ENCODE assay signal across 1 cellular context in genomic region chrX:76420237-76420636, GRCh38.
TF ChIP-seq lines count a peak whose summit lies in the region.

No MANE protein-coding gene starts in this region.

TF ChIP-seq in A549, 52 proteins besides CTCF, POLR2A, EP300 and RAD21 (continued from another document):
- TF ChIP-seq, protein P1, sequence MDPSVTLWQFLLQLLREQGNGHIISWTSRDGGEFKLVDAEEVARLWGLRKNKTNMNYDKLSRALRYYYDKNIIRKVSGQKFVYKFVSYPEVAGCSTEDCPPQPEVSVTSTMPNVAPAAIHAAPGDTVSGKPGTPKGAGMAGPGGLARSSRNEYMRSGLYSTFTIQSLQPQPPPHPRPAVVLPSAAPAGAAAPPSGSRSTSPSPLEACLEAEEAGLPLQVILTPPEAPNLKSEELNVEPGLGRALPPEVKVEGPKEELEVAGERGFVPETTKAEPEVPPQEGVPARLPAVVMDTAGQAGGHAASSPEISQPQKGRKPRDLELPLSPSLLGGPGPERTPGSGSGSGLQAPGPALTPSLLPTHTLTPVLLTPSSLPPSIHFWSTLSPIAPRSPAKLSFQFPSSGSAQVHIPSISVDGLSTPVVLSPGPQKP (IDR thresholded peaks at IDR 0.05; ENCODE audit: low read depth, low read length): no peak
- TF ChIP-seq HEYL (CRISPR knock-in tag; IDR thresholded peaks at IDR 0.05) (no peak), FOSL2 (IDR thresholded peaks at IDR 0.05) (no peak), FOSL2 (CRISPR knock-in tag; IDR thresholded peaks at IDR 0.05) (no peak), JUNB (IDR thresholded peaks at IDR 0.05) (no peak), TFCP2L1 (CRISPR knock-in tag; IDR thresholded peaks at IDR 0.05) (no peak), ZC3H11A (IDR thresholded peaks at IDR 0.05) (no peak), RARB (CRISPR knock-in tag; IDR thresholded peaks at IDR 0.05) (no peak), CBX8 (IDR thresholded peaks at IDR 0.05) (no peak)
- TF ChIP-seq, protein P2, sequence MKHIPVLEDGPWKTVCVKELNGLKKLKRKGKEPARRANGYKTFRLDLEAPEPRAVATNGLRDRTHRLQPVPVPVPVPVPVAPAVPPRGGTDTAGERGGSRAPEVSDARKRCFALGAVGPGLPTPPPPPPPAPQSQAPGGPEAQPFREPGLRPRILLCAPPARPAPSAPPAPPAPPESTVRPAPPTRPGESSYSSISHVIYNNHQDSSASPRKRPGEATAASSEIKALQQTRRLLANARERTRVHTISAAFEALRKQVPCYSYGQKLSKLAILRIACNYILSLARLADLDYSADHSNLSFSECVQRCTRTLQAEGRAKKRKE (CRISPR knock-in tag; IDR thresholded peaks at IDR 0.05; ENCODE audit: low read depth): no peak
TF ChIP-seq in A549: peak in this region for 0.
